ENCODE assay signal across 4 cellular contexts in the genomic region with DNA sequence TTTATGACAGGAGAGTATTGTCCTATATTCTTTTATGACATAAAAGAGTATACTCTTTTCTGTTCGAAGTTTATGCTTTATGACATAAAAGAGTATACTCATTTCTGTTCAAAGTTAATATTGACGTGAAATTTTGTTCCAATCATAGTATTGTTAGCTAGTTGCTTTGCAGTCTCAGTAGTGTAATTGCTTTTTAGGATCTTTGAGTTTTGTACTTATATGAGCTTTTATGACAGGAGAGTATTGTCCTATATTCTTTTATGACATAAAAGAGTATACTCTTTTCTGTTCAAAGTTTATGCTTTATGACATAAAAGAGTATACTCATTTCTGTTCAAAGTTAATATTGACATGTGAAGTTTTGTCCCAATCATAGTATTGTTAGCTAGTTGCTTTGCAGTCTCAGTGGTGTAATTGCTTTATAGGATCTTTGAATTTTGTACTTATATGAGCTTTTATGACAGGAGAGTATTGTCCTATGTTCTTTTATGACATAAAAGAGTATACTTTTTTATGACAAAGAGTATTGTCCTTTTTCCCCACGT.
DNase-seq lines count a peak whose midpoint lies in the region; ATAC-seq, FAIRE-seq and TF ChIP-seq lines count a peak whose summit lies in the region.
"Not testable (repeated sequence)": the region's sequence is repeated elsewhere in the genome, so short reads cannot be mapped to it uniquely, and the experiment has no call there.

No MANE protein-coding gene starts in this region.

- not testable (repeated sequence) for H3K27me3 ChIP-seq in colonic mucosa; small intestine (ENCODE audit: control insufficient read depth in 2 of 2, insufficient read depth in 2 of 2, low read length in 2 of 2)

- H3K4me3 ChIP-seq in colonic mucosa; mucosa of descending colon; small intestine (ENCODE audit: low read depth in 1 of 2, low read length in 2 of 2): not testable (repeated sequence)

- H3K36me3 ChIP-seq in colonic mucosa; mucosa of descending colon (ENCODE audit: low read depth); small intestine (ENCODE audit: control insufficient read depth in 2 of 2, insufficient read depth in 2 of 2, low read length in 2 of 2): not testable (repeated sequence)

- intact Hi-C loops in colonic mucosa (cut with DNase I), result not testable (repeated sequence)
- intact Hi-C loops in mucosa of descending colon (cut with DNase I, micrococcal nuclease), result loop anchor here in 1 of 2 donors (10.0 kb wide), 1 partner anchor 152 kb away; no protein-coding TSS in a partner anchor

- not testable (repeated sequence) for DNase-seq in D721Med (ENCODE audit: insufficient read length, low spot score); colonic mucosa; mucosa of descending colon; small intestine

- TF ChIP-seq CTCF in D721Med (IDR thresholded peaks at IDR 0.05; ENCODE audit: insufficient read depth, missing control alignments); colonic mucosa (IDR thresholded peaks at IDR 0.05); mucosa of descending colon (IDR thresholded peaks at IDR 0.05): not testable (repeated sequence)

- WGBS in small intestine, 3 donors, result 4 to 34% (median 16%) methylated on average over 3 of the region's 3 CpGs

- H3K9me3 ChIP-seq in colonic mucosa; small intestine (ENCODE audit: control insufficient read depth, low read depth): not testable (repeated sequence)
- peaks cover 13% of the 10 kb centered on the region for H3K9me3 ChIP-seq in mucosa of descending colon

- peak; percentile 25 for FAIRE-seq in D721Med (lab: Jason Lieb, UNC)
- peak; percentile 85 for FAIRE-seq in small intestine (lab: Jason Lieb, UNC)

- not testable (repeated sequence) for H3K9ac ChIP-seq in colonic mucosa (ENCODE audit: low read depth in 2 of 2, low read length in 2 of 2)

- ATAC-seq in mucosa of descending colon, result peak; percentile 87

- peak overlapping the region; percentile 49 for H3K27ac ChIP-seq in colonic mucosa
- H3K27ac ChIP-seq in small intestine (ENCODE audit: low read depth in 1 of 2, low read length in 1 of 2), result not testable (repeated sequence)

- H3K4me1 ChIP-seq in colonic mucosa; mucosa of descending colon (ENCODE audit: low read depth); small intestine (ENCODE audit: control insufficient read depth in 2 of 2, insufficient read depth in 1 of 2, low read depth in 1 of 2, low read length in 1 of 2): not testable (repeated sequence)
